Comparison of ENCODE assay signal across 21 cellular contexts in the genomic region with DNA sequence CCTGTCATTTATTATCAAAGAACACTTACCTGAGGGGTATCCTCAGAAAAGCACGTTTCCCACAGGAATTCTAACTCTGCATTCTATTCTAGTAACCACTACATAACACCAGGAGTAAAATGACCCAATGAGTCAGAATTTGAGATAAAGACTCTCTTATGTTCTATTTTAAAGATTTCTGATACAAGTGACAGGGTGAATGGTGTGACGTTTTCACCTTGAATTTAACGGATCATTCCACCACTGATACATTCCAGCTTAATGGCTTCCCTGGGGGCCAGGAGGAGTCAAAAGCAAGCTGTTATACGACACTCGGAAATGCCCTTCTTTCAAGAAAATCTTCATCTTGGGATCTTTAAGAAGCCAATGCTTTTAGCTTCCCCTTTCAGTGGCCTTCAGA. TPM values are rescaled to one million over a fixed set of nuclear protein-coding genes. Genes with fewer than 3 reads are reported as not detected.
DNase-seq lines count a peak whose midpoint lies in the region; ATAC-seq and TF ChIP-seq lines count a peak whose summit lies in the region.
"Had no signal": no experiment of that assay in that cellular context is flagged by ENCODE, and none has a peak within 500 bp of the region (broad histone marks: within the 10 kb centered on the region; RNA-seq: fewer than 3 reads in every experiment).

No MANE protein-coding gene starts in this region.

- no peak overlapping the region for H3K4me3 ChIP-seq in heart right ventricle
- H3K4me3 ChIP-seq: PC-9, SJCRH30 had no signal

- ATAC-seq in T-helper 17 cell (no peak), foreskin keratinocyte (no peak), heart right ventricle (no peak)
- ATAC-seq in stimulated activated effector memory CD8-positive, alpha-beta T cell treated with anti-CD3 and anti-CD28 coated beads, Interleukin-12 subunit alpha, Interleukin-12 subunit beta, amount 100 ng/mL, for 72 hours = no peak
- ATAC-seq: CD8-positive, alpha-beta T cell had no signal

- no peaks in the 10 kb centered on the region for H3K9me3 ChIP-seq in T-helper 17 cell (ENCODE audit: control insufficient read depth, low read length, poor library complexity, severe bottlenecking)
- H3K9me3 ChIP-seq in heart right ventricle = no peaks in the 10 kb centered on the region
- H3K9me3 ChIP-seq: BE2C, SJCRH30 had no signal

- no peaks in the 10 kb centered on the region for H3K4me1 ChIP-seq in foreskin keratinocyte
- H3K4me1 ChIP-seq in heart right ventricle = peaks cover 0 to 24% (median 4%) of the 10 kb centered on the region in 9 donors
- H3K4me1 ChIP-seq: SJCRH30 had no signal

- no peaks in the 10 kb centered on the region for H3K27me3 ChIP-seq in foreskin keratinocyte
- H3K27me3 ChIP-seq in heart right ventricle = no peaks in the 10 kb centered on the region
- H3K27me3 ChIP-seq: BE2C, SJCRH30 had no signal

- H3K9me3 Mint-ChIP-seq in activated naive CD4-positive, alpha-beta T cell treated with anti-CD3 and anti-CD28 coated beads for 36 hours = no peaks in the 10 kb centered on the region
- H3K9me3 Mint-ChIP-seq in activated naive CD4-positive, alpha-beta T cell treated with anti-CD3 and anti-CD28 coated beads, Interleukin-2, amount 10 ng/mL, durations not matched to agents 7 days and 5 days = no peaks in the 10 kb centered on the region
- no peaks in the 10 kb centered on the region for H3K9me3 Mint-ChIP-seq in stimulated activated effector memory CD8-positive, alpha-beta T cell treated with anti-CD3 and anti-CD28 coated beads, Interleukin-12 subunit alpha, Interleukin-12 subunit beta, amount 100 ng/mL, for 72 hours
- H3K9me3 Mint-ChIP-seq: CD8-positive, alpha-beta T cell; IgD-negative memory B cell had no signal

- 80 to 81% methylated on average over 5 of the region's 5 CpGs for WGBS in heart right ventricle, 2 donors

- peaks cover 38% of the 10 kb centered on the region for H3K36me3 Mint-ChIP-seq in activated naive CD4-positive, alpha-beta T cell treated with anti-CD3 and anti-CD28 coated beads for 36 hours (ENCODE audit: low read depth)
- H3K36me3 Mint-ChIP-seq in activated naive CD4-positive, alpha-beta T cell treated with anti-CD3 and anti-CD28 coated beads, Interleukin-2, amount 10 ng/mL, durations not matched to agents 7 days and 5 days = peaks cover 9% of the 10 kb centered on the region
- H3K36me3 Mint-ChIP-seq in T-helper 17 cell (ENCODE audit: low read depth) = peaks cover 2% of the 10 kb centered on the region
- H3K36me3 Mint-ChIP-seq in stimulated activated effector memory CD8-positive, alpha-beta T cell treated with anti-CD3 and anti-CD28 coated beads, Interleukin-12 subunit alpha, Interleukin-12 subunit beta, amount 100 ng/mL, for 72 hours = peaks cover 81% of the 10 kb centered on the region

- intact Hi-C loops in activated naive CD4-positive, alpha-beta T cell treated with anti-CD3 and anti-CD28 coated beads for 36 hours (cut with micrococcal nuclease) = no loop called here
- intact Hi-C loops in heart right ventricle (cut with DNase I) = no loop called here

- TF ChIP-seq CTCF in foreskin keratinocyte (conservative IDR thresholded peaks at IDR 0.05) = no peak
- no peak for TF ChIP-seq CTCF in heart right ventricle (IDR thresholded peaks at IDR 0.05)

- peaks cover 52% of the 10 kb centered on the region for H3K4me1 Mint-ChIP-seq in activated naive CD4-positive, alpha-beta T cell treated with anti-CD3 and anti-CD28 coated beads for 36 hours (ENCODE audit: low read depth)
- peaks cover 17% of the 10 kb centered on the region for H3K4me1 Mint-ChIP-seq in activated naive CD4-positive, alpha-beta T cell treated with anti-CD3 and anti-CD28 coated beads, Interleukin-2, amount 10 ng/mL, durations not matched to agents 7 days and 5 days
- H3K4me1 Mint-ChIP-seq in T-helper 17 cell = peaks cover 33% of the 10 kb centered on the region
- H3K4me1 Mint-ChIP-seq in stimulated activated effector memory CD8-positive, alpha-beta T cell treated with anti-CD3 and anti-CD28 coated beads, Interleukin-12 subunit alpha, Interleukin-12 subunit beta, amount 100 ng/mL, for 72 hours = peaks cover 57% of the 10 kb centered on the region

- DNase-seq in activated naive CD4-positive, alpha-beta T cell treated with anti-CD3 and anti-CD28 coated beads for 36 hours = no peak
- no peak for DNase-seq in activated naive CD4-positive, alpha-beta T cell treated with anti-CD3 and anti-CD28 coated beads, Interleukin-2, amount 10 ng/mL, durations not matched to agents 7 days and 5 days
- DNase-seq in T-helper 17 cell = no peak
- no peak for DNase-seq in foreskin keratinocyte
- no peak for DNase-seq in stimulated activated effector memory CD8-positive, alpha-beta T cell treated with anti-CD3 and anti-CD28 coated beads, Interleukin-12 subunit alpha, Interleukin-12 subunit beta, amount 100 ng/mL, for 72 hours (ENCODE audit: low spot score in 2 of 2)
- DNase-seq in midbrain (lab: John Stamatoyannopoulos, UW) = no peak
- no peak for DNase-seq in activated CD8-positive, alpha-beta memory T cell treated with anti-CD3 and anti-CD28 coated beads, Interleukin-2, amount 50 U/mL, for 4 hours
- DNase-seq in heart right ventricle = no peak
- DNase-seq: BE2C; CD8-positive, alpha-beta T cell; Karpas-422; NCI-H1417 treated with DMSO at 0.1 percent for 48 hours; NCI-H187 treated with DMSO at 0.1 percent for 48 hours; NCI-H2227 treated with DMSO at 0.1 percent for 48 hours; NCI-H524; NCI-H82; PC-9; SJCRH30 had no signal

- peak overlapping the region; percentile 0 for H3K27ac ChIP-seq in foreskin keratinocyte
- no peak overlapping the region for H3K27ac ChIP-seq in heart right ventricle
- H3K27ac ChIP-seq: HL-60, PC-9, RWPE1, SJCRH30 had no signal

- peaks cover 0 to 11% (median 0%) of the 10 kb centered on the region in 9 donors for H3K36me3 ChIP-seq in heart right ventricle

- peak overlapping the region; percentile 36 for H3K27ac Mint-ChIP-seq in activated naive CD4-positive, alpha-beta T cell treated with anti-CD3 and anti-CD28 coated beads for 36 hours
- H3K27ac Mint-ChIP-seq in activated naive CD4-positive, alpha-beta T cell treated with anti-CD3 and anti-CD28 coated beads, Interleukin-2, amount 10 ng/mL, durations not matched to agents 7 days and 5 days = no peak overlapping the region
- H3K27ac Mint-ChIP-seq in T-helper 17 cell = peak overlapping the region; percentile 34
- H3K27ac Mint-ChIP-seq in stimulated activated effector memory CD8-positive, alpha-beta T cell treated with anti-CD3 and anti-CD28 coated beads, Interleukin-12 subunit alpha, Interleukin-12 subunit beta, amount 100 ng/mL, for 72 hours = peak overlapping the region; percentile 74
- H3K27ac Mint-ChIP-seq: CD8-positive, alpha-beta T cell; IgD-negative memory B cell had no signal

- no peaks in the 10 kb centered on the region for H3K27me3 Mint-ChIP-seq in activated naive CD4-positive, alpha-beta T cell treated with anti-CD3 and anti-CD28 coated beads for 36 hours (ENCODE audit: low read depth)
- no peaks in the 10 kb centered on the region for H3K27me3 Mint-ChIP-seq in activated naive CD4-positive, alpha-beta T cell treated with anti-CD3 and anti-CD28 coated beads, Interleukin-2, amount 10 ng/mL, durations not matched to agents 7 days and 5 days
- no peaks in the 10 kb centered on the region for H3K27me3 Mint-ChIP-seq in T-helper 17 cell
- H3K27me3 Mint-ChIP-seq: IgD-negative memory B cell had no signal

- no peak overlapping the region for H3K4me3 Mint-ChIP-seq in activated naive CD4-positive, alpha-beta T cell treated with anti-CD3 and anti-CD28 coated beads for 36 hours
- H3K4me3 Mint-ChIP-seq in activated naive CD4-positive, alpha-beta T cell treated with anti-CD3 and anti-CD28 coated beads, Interleukin-2, amount 10 ng/mL, durations not matched to agents 7 days and 5 days = no peak overlapping the region
- no peak overlapping the region for H3K4me3 Mint-ChIP-seq in T-helper 17 cell
- H3K4me3 Mint-ChIP-seq in stimulated activated effector memory CD8-positive, alpha-beta T cell treated with anti-CD3 and anti-CD28 coated beads, Interleukin-12 subunit alpha, Interleukin-12 subunit beta, amount 100 ng/mL, for 72 hours = no peak overlapping the region
- H3K4me3 Mint-ChIP-seq: CD8-positive, alpha-beta T cell; IgD-negative memory B cell had no signal

- CTCF ChIA-PET in activated naive CD4-positive, alpha-beta T cell treated with anti-CD3 and anti-CD28 coated beads for 36 hours (lab: Charles Lee) = no interaction called here
- CTCF ChIA-PET in activated naive CD4-positive, alpha-beta T cell treated with anti-CD3 and anti-CD28 coated beads, Interleukin-2, amount 10 ng/mL, durations not matched to agents 7 days and 5 days (lab: Charles Lee) = interaction anchor here (0.6 to 1.4 kb wide), 2 partner anchors 14 to 65 kb away, joined by 3 read pairs; no protein-coding TSS in a partner anchor

RNA-seq across cellular contexts. Expression of a gene that starts 55.2 kb away (rescaled TPM):
- 100 to 1,000 TPM; 115 to 119 TPM for total RNA-seq in activated naive CD4-positive, alpha-beta T cell treated with anti-CD3 and anti-CD28 coated beads for 36 hours
- total RNA-seq in T-helper 17 cell (10 to 100 TPM; 15.5 to 28.3 TPM), foreskin keratinocyte (69.8 and 76.2 TPM in 2 replicates), heart right ventricle (10 to 100 TPM; 11.4 to 29.2 (median 17.4) TPM)
- polyA plus RNA-seq in foreskin keratinocyte (20.2 and 25.3 TPM in 2 replicates), heart right ventricle (10 to 100 TPM in 1 of 2 donors, 1 to 10 TPM in 1; 3.8 to 18.7 TPM)
